In genomic region chr20:44637042-44637441, GRCh38 we compare ENCODE assay signal across 1 cellular context.
TF ChIP-seq lines count a peak whose summit lies in the region.

No MANE protein-coding gene starts in this region.

TF ChIP-seq in HepG2, 621 proteins besides CTCF, POLR2A, EP300 and RAD21:
- TF ChIP-seq ZNF317 (CRISPR knock-in tag; IDR thresholded peaks at IDR 0.05) (no peak), ZNF768 (CRISPR knock-in tag; IDR thresholded peaks at IDR 0.05) (peak; percentile 62; the same call in 1 of the 2 replicates), ZNF101 (CRISPR knock-in tag; IDR thresholded peaks at IDR 0.05; ENCODE audit: borderline replicate concordance, low read depth) (peak; percentile 97)
